In genomic region chr5:125501396-125501795, GRCh38 we compare ENCODE assay signal across 23 cellular contexts.
"Had no signal": no experiment of that assay in that cellular context is flagged by ENCODE, and none has a peak within 500 bp of the region (broad histone marks: within the 10 kb centered on the region; RNA-seq: fewer than 3 reads in every experiment).

No MANE protein-coding gene starts in this region.

- H3K4me3 ChIP-seq: adrenal gland, esophagus muscularis mucosa, transverse colon, uterus had no signal

- H3K27me3 ChIP-seq: adrenal gland, esophagus muscularis mucosa, transverse colon, uterus had no signal

- H3K9ac ChIP-seq: parathyroid adenoma had no signal

- H3K4me1 ChIP-seq: adrenal gland, esophagus muscularis mucosa, parathyroid adenoma, transverse colon, uterus had no signal

- H3K36me3 Mint-ChIP-seq: brain, natural killer cell had no signal

- H3K27ac ChIP-seq: adrenal gland, esophagus muscularis mucosa, parathyroid adenoma, transverse colon, uterus, VCaP had no signal

- H3K9me3 Mint-ChIP-seq: brain, natural killer cell had no signal

- H2AFZ ChIP-seq: parathyroid adenoma had no signal

- H3K4me1 Mint-ChIP-seq: central memory CD8-positive, alpha-beta T cell; natural killer cell had no signal

- H3K36me3 ChIP-seq: adrenal gland, esophagus muscularis mucosa, transverse colon, uterus had no signal

- H3K79me2 ChIP-seq: parathyroid adenoma had no signal

- H3K9me3 ChIP-seq: adrenal gland, esophagus muscularis mucosa, transverse colon, uterus had no signal

- H3K27me3 Mint-ChIP-seq: central memory CD8-positive, alpha-beta T cell had no signal

- H3K4me3 Mint-ChIP-seq: activated T-cell treated with anti-CD3 and anti-CD28 coated beads, Interleukin-2, amount 50 U/mL, for 72 hours; brain; central memory CD8-positive, alpha-beta T cell; natural killer cell had no signal

- H3K27ac Mint-ChIP-seq: activated T-cell treated with anti-CD3 and anti-CD28 coated beads, Interleukin-2, amount 50 U/mL, for 72 hours; natural killer cell had no signal

- DNase-seq: activated CD4-positive, alpha-beta T cell treated with anti-CD3 and anti-CD28 coated beads, Interleukin-2, amount 50 U/mL, for 4 hours; activated CD4-positive, CD25-positive, alpha-beta regulatory T cell treated with anti-CD3 and anti-CD28 coated beads, Interleukin-2, amount 50 U/mL, for 72 hours; activated effector memory CD4-positive, alpha-beta T cell treated with anti-CD3 and anti-CD28 coated beads, Interleukin-2, amount 50 U/mL, for 16 hours; activated naive CD4-positive, alpha-beta T cell treated with anti-CD3 and anti-CD28 coated beads, Interleukin-2, amount 50 U/mL, for 16 hours; activated T-cell treated with anti-CD3 and anti-CD28 coated beads, Interleukin-2, amount 50 U/mL, for 72 hours; adrenal gland; effector memory CD4-positive, alpha-beta T cell; left cardiac atrium; mesendoderm; natural killer cell; stimulated activated CD4-positive, alpha-beta T cell treated with anti-CD3 and anti-CD28 coated beads, Interleukin-12 subunit alpha, Interleukin-12 subunit beta, amount 100 ng/mL, for 4 hours; stimulated activated CD4-positive, alpha-beta T cell treated with anti-CD3 and anti-CD28 coated beads, Interleukin-1b, Interleukin-23, amount 100 ng/mL, for 48 hours; stimulated activated CD8-positive, alpha-beta memory T cell treated with anti-CD3 and anti-CD28 coated beads, Interleukin-4, amount 100 ng/mL, for 48 hours; stimulated activated naive CD4-positive, alpha-beta T cell treated with Interleukin-2 at 50 U/mL for 16 hours; SW 1271; T-helper 2 cell; transverse colon; uterus had no signal
